Comparison of ENCODE assay signal across 14 cellular contexts in the genomic region with DNA sequence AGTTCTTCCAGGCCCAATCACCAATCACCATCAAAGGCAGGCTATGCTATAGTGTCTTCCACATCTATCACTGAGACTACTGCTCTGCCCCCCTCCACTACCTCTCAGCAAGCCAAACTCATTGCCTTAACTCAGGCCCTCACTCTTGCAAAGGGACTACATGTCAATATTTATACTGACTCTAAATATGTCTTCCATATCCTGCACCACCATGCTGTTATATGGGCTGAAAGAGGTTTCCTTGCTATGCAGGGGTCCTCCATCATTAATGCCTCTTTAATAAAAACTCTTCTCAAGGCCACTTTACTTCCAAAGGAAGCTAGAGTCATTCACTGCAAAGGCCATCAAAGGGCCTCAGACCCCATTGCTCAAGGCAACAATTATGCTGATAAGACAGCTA. TPM values are rescaled to one million over a fixed set of nuclear protein-coding genes. Genes with fewer than 3 reads are reported as not detected.
"Had no signal": no experiment of that assay in that cellular context is flagged by ENCODE, and none has a peak within 500 bp of the region (broad histone marks: within the 10 kb centered on the region; RNA-seq: fewer than 3 reads in every experiment).

No MANE protein-coding gene starts in this region.

RNA-seq across cellular contexts. Expression of gene ITGB1BP2, which starts 32.9 kb away (rescaled TPM):
- total RNA-seq: ascending aorta had no signal

RNA-seq across cellular contexts. Expression of gene GJB1, which starts 45.6 kb away (rescaled TPM):
- total RNA-seq: activated naive CD4-positive, alpha-beta T cell treated with anti-CD3 and anti-CD28 coated beads for 36 hours; activated naive CD8-positive, alpha-beta T cell treated with anti-CD3 and anti-CD28 coated beads for 36 hours; activated T-cell treated with anti-CD3 and anti-CD28 coated beads, Interleukin-2, amount 50 U/mL, for 4 hours; activated T-helper 1 cell treated with anti-CD3 and anti-CD28 coated beads, Interleukin-12 subunit alpha, Interleukin-12 subunit beta, Interleukin-2, Interleukin-4 antibody, amounts not matched to agents 30 ng/mL and 10 ng/mL and 1 ng/mL, durations not matched to agents 14 hours and 24 hours and 36 hours; activated T-helper 2 cell treated with anti-CD3 and anti-CD28 coated beads, Interferon-gamma antibody, Interleukin-2, Interleukin-4, amounts not matched to agents 10 μg/mL and 5 μg/mL and 100 μg/mL, durations not matched to agents 14 hours and 24 hours and 36 hours; aorta; ascending aorta; astrocyte; bronchial epithelial cell; cardiac muscle cell; cardiac septum; cerebellum; chondrocyte had no signal
- polyA plus RNA-seq: adrenal gland, cardiac muscle cell had no signal
